Comparison of ENCODE assay signal across 16 cellular contexts in genomic region chr7:143250822-143251221, GRCh38. TPM values are rescaled to one million over a fixed set of nuclear protein-coding genes. Genes with fewer than 3 reads are reported as not detected.
DNase-seq lines count a peak whose midpoint lies in the region; ATAC-seq, FAIRE-seq and TF ChIP-seq lines count a peak whose summit lies in the region.
"Had no signal": no experiment of that assay in that cellular context is flagged by ENCODE, and none has a peak within 500 bp of the region (broad histone marks: within the 10 kb centered on the region; RNA-seq: fewer than 3 reads in every experiment).

No MANE protein-coding gene starts in this region.

- H3K9me1 ChIP-seq in K562 (ENCODE audit: control insufficient read depth, insufficient read depth, low read length): no peaks in the 10 kb centered on the region

- no peak for DNase-seq in activated naive CD4-positive, alpha-beta T cell (lab: John Stamatoyannopoulos, UW)
- DNase-seq in PC-9 (no peak), K562 (ENCODE audit: extremely low read depth in 1 of 4, low spot score in 3 of 4) (no peak), GOT3 (lab: John Stamatoyannopoulos, UW) (no peak), D341Med (ENCODE audit: low spot score) (no peak)
- no peak for DNase-seq in stimulated activated effector memory CD8-positive, alpha-beta T cell treated with anti-CD3 and anti-CD28 coated beads, Interleukin-12 subunit alpha, Interleukin-12 subunit beta, amount 100 ng/mL, for 72 hours (ENCODE audit: low spot score in 2 of 2)
- DNase-seq: activated CD4-positive, alpha-beta T cell treated with anti-CD3 and anti-CD28 coated beads for 48 hours; DMS53; foreskin melanocyte; HFFc6; left lung; nephron progenitor cell; stimulated activated CD4-positive, alpha-beta T cell treated with anti-CD3 and anti-CD28 coated beads, Interleukin-12 subunit alpha, Interleukin-12 subunit beta, amount 100 ng/mL, for 4 hours had no signal

- no peak for TF ChIP-seq RAD21 in K562 (CRISPR knock-in tag; conservative IDR thresholded peaks at IDR 0.05 in 1 of 2, IDR thresholded peaks at IDR 0.05 in 1 of 2)

- H3K9me3 ChIP-seq in PC-9 (ENCODE audit: insufficient read depth, low read depth) (peaks cover 3% of the 10 kb centered on the region; the same call in 1 of the 2 replicates), K562 (replicated peaks; ENCODE audit: control insufficient read depth, insufficient read depth, low read depth, low read length) (peaks cover 12% of the 10 kb centered on the region; the same call in 1 of the 2 replicates)
- H3K9me3 ChIP-seq: left lung had no signal

- H3K9ac ChIP-seq in K562 (ENCODE audit: insufficient read depth in 1 of 2, low read depth in 2 of 2, low read length in 2 of 2): no peak overlapping the region

- H3K9me2 ChIP-seq in PC-9 (ENCODE audit: insufficient read depth): no peaks in the 10 kb centered on the region

- H3K36me3 ChIP-seq in PC-9 (ENCODE audit: low read depth): no peaks in the 10 kb centered on the region
- H3K36me3 ChIP-seq in K562 (ENCODE audit: control insufficient read depth, insufficient read depth, low read length): no peaks in the 10 kb centered on the region
- H3K36me3 ChIP-seq: left lung had no signal

- peaks cover 16% of the 10 kb centered on the region for H3K36me3 Mint-ChIP-seq in activated naive CD4-positive, alpha-beta T cell treated with anti-CD3 and anti-CD28 coated beads, Interleukin-2, amount 50 U/mL, for 24 hours
- H3K36me3 Mint-ChIP-seq in stimulated activated effector memory CD8-positive, alpha-beta T cell treated with anti-CD3 and anti-CD28 coated beads, Interleukin-12 subunit alpha, Interleukin-12 subunit beta, amount 100 ng/mL, for 72 hours: peaks cover 7% of the 10 kb centered on the region

- POLR2A ChIA-PET in PC-9 (lab: Charles Lee; ENCODE audit: unreplicated experiment): no interaction called here
- POLR2A ChIA-PET in K562 (lab: Yijun Ruan, JAX): no interaction called here

- WGBS in K562 (ENCODE audit: insufficient coverage, low coverage, missing lambda C conversion rate): 92% methylated on average over 1 of the region's 1 CpG

- TF ChIP-seq CTCF in PC-9 (conservative IDR thresholded peaks at IDR 0.05) (no peak), K562 (IDR thresholded peaks at IDR 0.05 in 2 of 3, conservative IDR thresholded peaks at IDR 0.05 in 1 of 3; ENCODE audit: insufficient read depth in 2 of 3, low read depth in 1 of 3, low read length in 3 of 3) (no peak)

- in situ Hi-C loops in K562 (cut with MboI): no loop called here

- H3K9me3 Mint-ChIP-seq in activated naive CD4-positive, alpha-beta T cell treated with anti-CD3 and anti-CD28 coated beads, Interleukin-2, amount 50 U/mL, for 24 hours: peaks cover 22% of the 10 kb centered on the region
- peaks cover 15% of the 10 kb centered on the region for H3K9me3 Mint-ChIP-seq in stimulated activated effector memory CD8-positive, alpha-beta T cell treated with anti-CD3 and anti-CD28 coated beads, Interleukin-12 subunit alpha, Interleukin-12 subunit beta, amount 100 ng/mL, for 72 hours
- H3K9me3 Mint-ChIP-seq: HFFc6 had no signal

- TF ChIP-seq EP300 in K562 (IDR thresholded peaks at IDR 0.05; ENCODE audit: low read length): no peak

- H3K27me3 ChIP-seq in PC-9 (ENCODE audit: insufficient read depth, low read depth) (no peaks in the 10 kb centered on the region), K562 (ENCODE audit: control insufficient read depth in 2 of 2, insufficient read depth in 2 of 2, low read length in 2 of 2) (no peaks in the 10 kb centered on the region; a peak in 1 of 5 replicates)
- H3K27me3 ChIP-seq: left lung had no signal

- BruUV-seq in PC-9 (replicated peaks; lab: Mats Ljungman, UMichigan): no TSS peak
- no TSS peak for BruUV-seq in K562 (replicated peaks; lab: Mats Ljungman, UMichigan)

- no peak for FAIRE-seq in K562 (lab: Jason Lieb, UNC)

- peak overlapping the region; percentile 82 for H3K27ac Mint-ChIP-seq in activated naive CD4-positive, alpha-beta T cell treated with anti-CD3 and anti-CD28 coated beads, Interleukin-2, amount 50 U/mL, for 24 hours
- peak overlapping the region; percentile 50 for H3K27ac Mint-ChIP-seq in stimulated activated effector memory CD8-positive, alpha-beta T cell treated with anti-CD3 and anti-CD28 coated beads, Interleukin-12 subunit alpha, Interleukin-12 subunit beta, amount 100 ng/mL, for 72 hours
- H3K27ac Mint-ChIP-seq: HFFc6, nephron progenitor cell had no signal

- H3K4me1 ChIP-seq in PC-9 (replicated peaks; ENCODE audit: insufficient read depth) (peaks cover 56% of the 10 kb centered on the region), K562 (replicated peaks in 1 of 2; ENCODE audit: control insufficient read depth in 2 of 2, insufficient read depth in 2 of 2, low read length in 2 of 2) (peaks cover 0 to 8% of the 10 kb centered on the region in 2 experiments; a peak in 2 of 5 replicates)

- CTCF ChIA-PET in PC-9 (lab: Charles Lee) (interaction anchor here (0.9 kb wide), 1 partner anchor 11 kb away, joined by 3 read pairs; no protein-coding TSS in a partner anchor), K562 (lab: Yijun Ruan, JAX; ENCODE audit: low intra/inter-chr PET ratio) (no interaction called here)

- ATAC-seq in K562: no peak
- no peak for ATAC-seq in stimulated activated effector memory CD8-positive, alpha-beta T cell treated with anti-CD3 and anti-CD28 coated beads, Interleukin-12 subunit alpha, Interleukin-12 subunit beta, amount 100 ng/mL, for 72 hours
- ATAC-seq in HG02840 (IDR thresholded peaks at IDR 0.05; ENCODE audit: low FRiP score, unreplicated experiment): no peak
- ATAC-seq: left lung had no signal

- H3K4me3 ChIP-seq in PC-9 (no peak overlapping the region), K562 (no peak overlapping the region)
- H3K4me3 ChIP-seq: left lung had no signal

- no peak for TF ChIP-seq POLR2A in K562 (conservative IDR thresholded peaks at IDR 0.05)

- H3F3A ChIP-seq in PC-9 (ENCODE audit: insufficient read depth, low read depth): peaks cover 45% of the 10 kb centered on the region

- intact Hi-C loops in PC-9 (cut with micrococcal nuclease; ENCODE audit: unreplicated experiment) (no loop called here), K562 (cut with micrococcal nuclease) (no loop called here)

- peak overlapping the region; percentile 57 for H3K4me3 Mint-ChIP-seq in activated naive CD4-positive, alpha-beta T cell treated with anti-CD3 and anti-CD28 coated beads, Interleukin-2, amount 50 U/mL, for 24 hours
- peak overlapping the region; percentile 9 for H3K4me3 Mint-ChIP-seq in stimulated activated effector memory CD8-positive, alpha-beta T cell treated with anti-CD3 and anti-CD28 coated beads, Interleukin-12 subunit alpha, Interleukin-12 subunit beta, amount 100 ng/mL, for 72 hours
- H3K4me3 Mint-ChIP-seq: HFFc6, nephron progenitor cell had no signal

- H3K27ac ChIP-seq in PC-9 (peak overlapping the region; percentile 95; the same call in 1 of the 2 replicates), K562 (ENCODE audit: extremely low read depth, low read depth, low read length) (no peak overlapping the region)
- H3K27ac ChIP-seq: left lung had no signal

- no peaks in the 10 kb centered on the region for H3K79me2 ChIP-seq in PC-9 (ENCODE audit: low read depth)
- no peaks in the 10 kb centered on the region for H3K79me2 ChIP-seq in K562 (ENCODE audit: control insufficient read depth, insufficient read depth, low read length)

- no peaks in the 10 kb centered on the region for H4K20me1 ChIP-seq in PC-9 (ENCODE audit: insufficient read depth)
- H4K20me1 ChIP-seq in K562 (replicated peaks; ENCODE audit: control insufficient read depth, insufficient read depth, low read length): no peaks in the 10 kb centered on the region

- H3K4me2 ChIP-seq in PC-9: peak overlapping the region; percentile 83
- no peak overlapping the region for H3K4me2 ChIP-seq in K562 (ENCODE audit: insufficient read depth, low read length)

- H3K4me1 Mint-ChIP-seq in activated naive CD4-positive, alpha-beta T cell treated with anti-CD3 and anti-CD28 coated beads, Interleukin-2, amount 50 U/mL, for 24 hours: peaks cover 96% of the 10 kb centered on the region
- peaks cover 67% of the 10 kb centered on the region for H3K4me1 Mint-ChIP-seq in stimulated activated effector memory CD8-positive, alpha-beta T cell treated with anti-CD3 and anti-CD28 coated beads, Interleukin-12 subunit alpha, Interleukin-12 subunit beta, amount 100 ng/mL, for 72 hours
- H3K4me1 Mint-ChIP-seq: nephron progenitor cell had no signal

- H2AFZ ChIP-seq in PC-9 (no peak overlapping the region), K562 (ENCODE audit: low read depth, low read length) (no peak overlapping the region)

- no peaks in the 10 kb centered on the region for H3K27me3 Mint-ChIP-seq in activated naive CD4-positive, alpha-beta T cell treated with anti-CD3 and anti-CD28 coated beads, Interleukin-2, amount 50 U/mL, for 24 hours

RNA-seq across cellular contexts. Expression of gene GSTK1, which starts 12.4 kb away (rescaled TPM):
- total RNA-seq in PC-9 (2021) (239 and 244 TPM in 2 replicates), K562 (2014; rRNA removed) (233 TPM in 2 replicates), K562 (2014; rRNA removed; fragmentation: Illumina TruSeq; extraction: Trizol) (126 and 155 TPM in 2 replicates), K562 (2015; rRNA removed; fragmentation: Illumina TruSeq; extraction: Trizol) (178 and 183 TPM in 2 replicates), K562 (2021) (169 and 186 TPM in 2 replicates)
- 133 and 253 TPM in 2 replicates for total RNA-seq in K562 (2011; cell fraction: chromatin; rRNA removed; ENCODE audit: low replicate concordance)
- 236 and 238 TPM in 2 replicates for total RNA-seq in K562 (2011; cell fraction: nucleolus; rRNA removed)
- 199 TPM in 2 replicates for total RNA-seq in K562 (2011; cell fraction: nucleoplasm; rRNA removed)
- polyA plus RNA-seq in K562 (2011; rRNA removed) (189 and 198 TPM in 2 replicates), K562 (2014; fragmentation: Illumina TruSeq; extraction: Trizol) (265 and 322 TPM in 2 replicates), K562 (2014; fragmentation: Nextera tagmentation; extraction: Ambion mirVana) (100 to 1,000 TPM; 392 to 441 TPM), K562 (2014; rRNA removed) (381 and 422 TPM in 2 replicates)
- polyA plus RNA-seq in K562 (2011; cell fraction: cytosol; rRNA removed): 214 and 232 TPM in 2 replicates
- polyA plus RNA-seq in K562 (2011; cell fraction: nucleus; rRNA removed): 383 and 452 TPM in 2 replicates
- 231 and 267 TPM in 2 replicates for polyA plus RNA-seq in K562 (2012)
- polyA minus RNA-seq in K562 (2011; rRNA and poly(A)+ RNA removed): 86.7 and 96.7 TPM in 2 replicates
- 67.2 and 68.9 TPM in 2 replicates for polyA minus RNA-seq in K562 (2011; cell fraction: cytosol; rRNA and poly(A)+ RNA removed)
- polyA minus RNA-seq in K562 (2011; cell fraction: nucleus; rRNA and poly(A)+ RNA removed): 53.6 and 82.6 TPM in 2 replicates

RNA-seq across cellular contexts. Expression of gene TAS2R40, which starts 29.0 kb away (rescaled TPM):
- total RNA-seq in PC-9 (2021) (not detected in 2 replicates), K562 (2014; rRNA removed) (not detected in 2 replicates), K562 (2014; rRNA removed; fragmentation: Illumina TruSeq; extraction: Trizol) (not detected in 2 replicates), K562 (2015; rRNA removed; fragmentation: Illumina TruSeq; extraction: Trizol) (not detected in 2 replicates), K562 (2021) (not detected in 2 replicates)
- total RNA-seq in K562 (2011; cell fraction: chromatin; rRNA removed; ENCODE audit: low replicate concordance): not detected in 2 replicates
- total RNA-seq in K562 (2011; cell fraction: nucleolus; rRNA removed): not detected in 2 replicates
- not detected in 2 replicates for total RNA-seq in K562 (2011; cell fraction: nucleoplasm; rRNA removed)
- polyA plus RNA-seq in K562 (2011; rRNA removed) (not detected in 2 replicates), K562 (2014; fragmentation: Illumina TruSeq; extraction: Trizol) (not detected in 2 replicates), K562 (2014; fragmentation: Nextera tagmentation; extraction: Ambion mirVana) (not detected), K562 (2014; rRNA removed) (not detected in 2 replicates)
- polyA plus RNA-seq in K562 (2011; cell fraction: cytosol; rRNA removed): not detected in 2 replicates
- not detected in 2 replicates for polyA plus RNA-seq in K562 (2011; cell fraction: nucleus; rRNA removed)
- not detected in 2 replicates for polyA plus RNA-seq in K562 (2012)
- polyA minus RNA-seq in K562 (2011; rRNA and poly(A)+ RNA removed): not detected in 2 replicates
- polyA minus RNA-seq in K562 (2011; cell fraction: cytosol; rRNA and poly(A)+ RNA removed): not detected in 2 replicates
- polyA minus RNA-seq in K562 (2011; cell fraction: nucleus; rRNA and poly(A)+ RNA removed): not detected in 2 replicates
- total RNA-seq: HFFc6, left lung, pulmonary artery endothelial cell had no signal

RNA-seq across cellular contexts. Expression of gene TMEM139, which starts 33.9 kb away (rescaled TPM):
- total RNA-seq in PC-9 (2021): 89.7 and 131 TPM in 2 replicates
- 0.39 and 0.83 TPM in 2 replicates for total RNA-seq in K562 (2011; cell fraction: chromatin; rRNA removed; ENCODE audit: low replicate concordance)
- total RNA-seq in K562 (2011; cell fraction: nucleolus; rRNA removed): 0.33 and 1.1 TPM in 2 replicates
- 0.99 and 1.8 TPM in 2 replicates for total RNA-seq in K562 (2011; cell fraction: nucleoplasm; rRNA removed)
- 0.27 and 0.78 TPM in 2 replicates for total RNA-seq in K562 (2014; rRNA removed)
- total RNA-seq in K562 (2014; rRNA removed; fragmentation: Illumina TruSeq; extraction: Trizol): 0.87 and 1.1 TPM in 2 replicates
- total RNA-seq in K562 (2015; rRNA removed; fragmentation: Illumina TruSeq; extraction: Trizol): 0.29 and 0.75 TPM in 2 replicates
- 0.81 and 1.5 TPM in 2 replicates for total RNA-seq in K562 (2021)
- 0.20 and 0.31 TPM in 2 replicates for polyA plus RNA-seq in K562 (2011; rRNA removed)
- polyA plus RNA-seq in K562 (2011; cell fraction: cytosol; rRNA removed): 0.09 and 0.16 TPM in 2 replicates
- polyA plus RNA-seq in K562 (2011; cell fraction: nucleus; rRNA removed): 0.48 and 0.53 TPM in 2 replicates
- 0.91 and 1.2 TPM in 2 replicates for polyA plus RNA-seq in K562 (2012)
- polyA plus RNA-seq in K562 (2014; fragmentation: Illumina TruSeq; extraction: Trizol): 1.2 and 1.8 TPM in 2 replicates
- polyA plus RNA-seq in K562 (2014; fragmentation: Nextera tagmentation; extraction: Ambion mirVana): 1 to 10 TPM in 1 of 2 experiments, under 1 TPM in 1; 0.79 to 1.1 TPM
- polyA plus RNA-seq in K562 (2014; rRNA removed): 0.44 and 2.0 TPM in 2 replicates
- polyA minus RNA-seq in K562 (2011; rRNA and poly(A)+ RNA removed): 0.11 and 0.15 TPM in 2 replicates
- not detected in 2 replicates for polyA minus RNA-seq in K562 (2011; cell fraction: cytosol; rRNA and poly(A)+ RNA removed)
- polyA minus RNA-seq in K562 (2011; cell fraction: nucleus; rRNA and poly(A)+ RNA removed): 0.13 and 0.56 TPM in 2 replicates
- total RNA-seq: pulmonary artery endothelial cell had no signal

RNA-seq across cellular contexts. Expression of gene CASP2, which starts 37.3 kb away (rescaled TPM):
- total RNA-seq in PC-9 (2021) (52.7 and 67.2 TPM in 2 replicates), K562 (2014; rRNA removed) (21.7 and 29.5 TPM in 2 replicates), K562 (2014; rRNA removed; fragmentation: Illumina TruSeq; extraction: Trizol) (22.7 and 23.0 TPM in 2 replicates), K562 (2015; rRNA removed; fragmentation: Illumina TruSeq; extraction: Trizol) (24.1 and 25.8 TPM in 2 replicates), K562 (2021) (64.8 and 64.9 TPM in 2 replicates)
- total RNA-seq in K562 (2011; cell fraction: chromatin; rRNA removed; ENCODE audit: low replicate concordance): 125 and 133 TPM in 2 replicates
- total RNA-seq in K562 (2011; cell fraction: nucleolus; rRNA removed): 50.5 and 53.8 TPM in 2 replicates
- total RNA-seq in K562 (2011; cell fraction: nucleoplasm; rRNA removed): 91.9 and 132 TPM in 2 replicates
- polyA plus RNA-seq in K562 (2011; rRNA removed) (29.9 and 43.5 TPM in 2 replicates), K562 (2014; fragmentation: Illumina TruSeq; extraction: Trizol) (36.7 and 44.5 TPM in 2 replicates), K562 (2014; fragmentation: Nextera tagmentation; extraction: Ambion mirVana) (10 to 100 TPM; 20.6 to 22.3 TPM), K562 (2014; rRNA removed) (18.8 and 22.2 TPM in 2 replicates)
- polyA plus RNA-seq in K562 (2011; cell fraction: cytosol; rRNA removed): 26.0 and 41.6 TPM in 2 replicates
- 72.1 and 80.4 TPM in 2 replicates for polyA plus RNA-seq in K562 (2011; cell fraction: nucleus; rRNA removed)
- 20.6 and 22.6 TPM in 2 replicates for polyA plus RNA-seq in K562 (2012)
- polyA minus RNA-seq in K562 (2011; rRNA and poly(A)+ RNA removed): 99.3 and 105 TPM in 2 replicates
- 63.1 and 80.5 TPM in 2 replicates for polyA minus RNA-seq in K562 (2011; cell fraction: cytosol; rRNA and poly(A)+ RNA removed)
- 38.5 and 59.5 TPM in 2 replicates for polyA minus RNA-seq in K562 (2011; cell fraction: nucleus; rRNA and poly(A)+ RNA removed)

Comparison
In these comparisons a context has a peak if more than half of its experiments do, and no peak if none do; other contexts are left out.
1. RNA of gene TMEM139, which starts 33.9 kb away (total RNA-seq): 89.7 to 131 TPM in PC-9; 0.27 to 1.8 TPM in K562; every median in the first group is over 10 times any median in the second.